In genomic region chr17:11303773-11304394, GRCh38 we compare ENCODE assay signal across 27 cellular contexts.
"Had no signal": no experiment of that assay in that cellular context is flagged by ENCODE, and none has a peak within 500 bp of the region (broad histone marks: within the 10 kb centered on the region; RNA-seq: fewer than 3 reads in every experiment).

No MANE protein-coding gene starts in this region.

- H3K27ac ChIP-seq: stomach, suprapubic skin, testis, thoracic aorta, thyroid gland, tibial artery, transverse colon, upper lobe of left lung, upper lobe of right lung, uterus, vagina had no signal

- H3K36me3 ChIP-seq: stomach, suprapubic skin, thoracic aorta, thyroid gland, tibial artery, tibial nerve, transverse colon, upper lobe of left lung, upper lobe of right lung, uterus, vagina had no signal

- DNase-seq: stimulated activated CD4-positive, alpha-beta T cell treated with anti-CD3 and anti-CD28 coated beads, Interleukin-2, amount 100 ng/mL, for 48 hours; stimulated activated CD4-positive, alpha-beta T cell treated with anti-CD3 and anti-CD28 coated beads, Interleukin-4, amount 100 ng/mL, for 1 hour; stimulated activated CD4-positive, alpha-beta T cell treated with anti-CD3 and anti-CD28 coated beads, Interleukin-4, amount 100 ng/mL, for 24 hours; stimulated activated CD4-positive, alpha-beta T cell treated with anti-CD3 and anti-CD28 coated beads, Interleukin-4, amount 100 ng/mL, for 4 hours; stimulated activated CD8-positive, alpha-beta memory T cell treated with anti-CD3 and anti-CD28 coated beads, Interleukin-4, amount 100 ng/mL, for 48 hours; stimulated activated naive B cell treated with anti-CD40 and anti-IgM and Interleukin-4, amounts not matched to agents 10 μg/mL and 1 μg/mL and 100 μg/mL, for 72 hours; stimulated activated naive CD4-positive, alpha-beta T cell; stimulated activated naive CD4-positive, alpha-beta T cell treated with Interleukin-2 at 50 U/mL for 16 hours; stimulated activated naive CD8-positive, alpha-beta T cell treated with anti-CD3 and anti-CD28 coated beads, Interleukin-15, amount 100 ng/mL, for 72 hours; stimulated activated naive CD8-positive, alpha-beta T cell treated with anti-CD3 and anti-CD28 coated beads, Interleukin-15, Interleukin-2, amounts not matched to agents 100 U/mL and 50 U/mL, for 24 hours; stomach; tibial artery; transverse colon; trophoblast cell; upper lobe of left lung; upper lobe of right lung had no signal

- H3K9me3 ChIP-seq: stomach, suprapubic skin, testis, thoracic aorta, thyroid gland, tibial artery, tibial nerve, transverse colon, upper lobe of left lung, upper lobe of right lung, uterus, vagina had no signal

- H3K27me3 Mint-ChIP-seq: stimulated activated memory B cell treated with anti-CD40 and anti-IgM and Interleukin-4, amounts not matched to agents 10 μg/mL and 1 μg/mL and 100 μg/mL, for 72 hours; stimulated activated naive B cell treated with anti-CD40 and anti-IgM and Interleukin-4, amounts not matched to agents 10 μg/mL and 1 μg/mL and 100 μg/mL, for 72 hours; stimulated activated naive CD8-positive, alpha-beta T cell treated with anti-CD3 and anti-CD28 coated beads, Interleukin-15, amount 100 ng/mL, for 72 hours; stimulated activated naive CD8-positive, alpha-beta T cell treated with anti-CD3 and anti-CD28 coated beads, Interleukin-15, Interleukin-2, amounts not matched to agents 100 ng/mL and 50 ng/mL, for 24 hours; type B pancreatic cell had no signal

- H3K9me3 Mint-ChIP-seq: stimulated activated effector memory CD8-positive, alpha-beta T cell treated with anti-CD3 and anti-CD28 coated beads, Interleukin-12 subunit alpha, Interleukin-12 subunit beta, amount 100 ng/mL, for 72 hours; stimulated activated naive B cell treated with anti-CD40 and anti-IgM and Interleukin-4, amounts not matched to agents 10 μg/mL and 1 μg/mL and 100 μg/mL, for 72 hours; stimulated activated naive CD8-positive, alpha-beta T cell treated with anti-CD3 and anti-CD28 coated beads, Interleukin-15, Interleukin-2, amounts not matched to agents 100 ng/mL and 50 ng/mL, for 24 hours; type B pancreatic cell had no signal

- H3K4me1 Mint-ChIP-seq: stimulated activated effector memory CD8-positive, alpha-beta T cell treated with anti-CD3 and anti-CD28 coated beads, Interleukin-12 subunit alpha, Interleukin-12 subunit beta, amount 100 ng/mL, for 72 hours; stimulated activated memory B cell treated with anti-CD40 and anti-IgM and Interleukin-4, amounts not matched to agents 10 μg/mL and 1 μg/mL and 100 μg/mL, for 72 hours; stimulated activated naive B cell treated with anti-CD40 and anti-IgM and Interleukin-4, amounts not matched to agents 10 μg/mL and 1 μg/mL and 100 μg/mL, for 72 hours; stimulated activated naive CD8-positive, alpha-beta T cell treated with anti-CD3 and anti-CD28 coated beads, Interleukin-15, amount 100 ng/mL, for 72 hours had no signal

- H3K27ac Mint-ChIP-seq: stimulated activated effector memory CD8-positive, alpha-beta T cell treated with anti-CD3 and anti-CD28 coated beads, Interleukin-12 subunit alpha, Interleukin-12 subunit beta, amount 100 ng/mL, for 72 hours; stimulated activated memory B cell treated with anti-CD40 and anti-IgM and Interleukin-4, amounts not matched to agents 10 μg/mL and 1 μg/mL and 100 μg/mL, for 72 hours; stimulated activated naive B cell treated with anti-CD40 and anti-IgM and Interleukin-4, amounts not matched to agents 10 μg/mL and 1 μg/mL and 100 μg/mL, for 72 hours; stimulated activated naive CD8-positive, alpha-beta T cell treated with anti-CD3 and anti-CD28 coated beads, Interleukin-15, amount 100 ng/mL, for 72 hours; stimulated activated naive CD8-positive, alpha-beta T cell treated with anti-CD3 and anti-CD28 coated beads, Interleukin-15, Interleukin-2, amounts not matched to agents 100 ng/mL and 50 ng/mL, for 24 hours; type B pancreatic cell had no signal

- H3K36me3 Mint-ChIP-seq: stimulated activated effector memory CD8-positive, alpha-beta T cell treated with anti-CD3 and anti-CD28 coated beads, Interleukin-12 subunit alpha, Interleukin-12 subunit beta, amount 100 ng/mL, for 72 hours; stimulated activated memory B cell treated with anti-CD40 and anti-IgM and Interleukin-4, amounts not matched to agents 10 μg/mL and 1 μg/mL and 100 μg/mL, for 72 hours; stimulated activated naive B cell treated with anti-CD40 and anti-IgM and Interleukin-4, amounts not matched to agents 10 μg/mL and 1 μg/mL and 100 μg/mL, for 72 hours; type B pancreatic cell had no signal

- H3K27me3 ChIP-seq: stomach, suprapubic skin, testis, thyroid gland, tibial artery, tibial nerve, transverse colon, upper lobe of left lung, upper lobe of right lung, uterus, vagina had no signal

- H3K4me3 Mint-ChIP-seq: stimulated activated effector memory CD8-positive, alpha-beta T cell treated with anti-CD3 and anti-CD28 coated beads, Interleukin-12 subunit alpha, Interleukin-12 subunit beta, amount 100 ng/mL, for 72 hours; stimulated activated memory B cell treated with anti-CD40 and anti-IgM and Interleukin-4, amounts not matched to agents 10 μg/mL and 1 μg/mL and 100 μg/mL, for 72 hours; stimulated activated naive B cell treated with anti-CD40 and anti-IgM and Interleukin-4, amounts not matched to agents 10 μg/mL and 1 μg/mL and 100 μg/mL, for 72 hours; stimulated activated naive CD8-positive, alpha-beta T cell treated with anti-CD3 and anti-CD28 coated beads, Interleukin-15, amount 100 ng/mL, for 72 hours; stimulated activated naive CD8-positive, alpha-beta T cell treated with anti-CD3 and anti-CD28 coated beads, Interleukin-15, Interleukin-2, amounts not matched to agents 100 ng/mL and 50 ng/mL, for 24 hours; type B pancreatic cell had no signal

- ATAC-seq: stimulated activated effector memory CD8-positive, alpha-beta T cell treated with anti-CD3 and anti-CD28 coated beads, Interleukin-12 subunit alpha, Interleukin-12 subunit beta, amount 100 ng/mL, for 72 hours; stimulated activated memory B cell treated with anti-CD40 and anti-IgM and Interleukin-4, amounts not matched to agents 10 μg/mL and 1 μg/mL and 100 μg/mL, for 72 hours; stimulated activated naive B cell treated with anti-CD40 and anti-IgM and Interleukin-4, amounts not matched to agents 10 μg/mL and 1 μg/mL and 100 μg/mL, for 72 hours; stimulated activated naive CD8-positive, alpha-beta T cell treated with anti-CD3 and anti-CD28 coated beads, Interleukin-15, amount 100 ng/mL, for 72 hours; stimulated activated naive CD8-positive, alpha-beta T cell treated with anti-CD3 and anti-CD28 coated beads, Interleukin-15, Interleukin-2, amounts not matched to agents 100 U/mL and 50 U/mL, for 24 hours; upper lobe of right lung had no signal

- H3K4me3 ChIP-seq: stomach, suprapubic skin, testis, thoracic aorta, thyroid gland, tibial artery, tibial nerve, transverse colon, upper lobe of left lung, upper lobe of right lung, uterus, vagina had no signal

- H3K4me1 ChIP-seq: stomach, suprapubic skin, tibial artery, transverse colon, upper lobe of left lung, upper lobe of right lung, uterus had no signal
